ENCODE assay signal across 8 cellular contexts in the genomic region with DNA sequence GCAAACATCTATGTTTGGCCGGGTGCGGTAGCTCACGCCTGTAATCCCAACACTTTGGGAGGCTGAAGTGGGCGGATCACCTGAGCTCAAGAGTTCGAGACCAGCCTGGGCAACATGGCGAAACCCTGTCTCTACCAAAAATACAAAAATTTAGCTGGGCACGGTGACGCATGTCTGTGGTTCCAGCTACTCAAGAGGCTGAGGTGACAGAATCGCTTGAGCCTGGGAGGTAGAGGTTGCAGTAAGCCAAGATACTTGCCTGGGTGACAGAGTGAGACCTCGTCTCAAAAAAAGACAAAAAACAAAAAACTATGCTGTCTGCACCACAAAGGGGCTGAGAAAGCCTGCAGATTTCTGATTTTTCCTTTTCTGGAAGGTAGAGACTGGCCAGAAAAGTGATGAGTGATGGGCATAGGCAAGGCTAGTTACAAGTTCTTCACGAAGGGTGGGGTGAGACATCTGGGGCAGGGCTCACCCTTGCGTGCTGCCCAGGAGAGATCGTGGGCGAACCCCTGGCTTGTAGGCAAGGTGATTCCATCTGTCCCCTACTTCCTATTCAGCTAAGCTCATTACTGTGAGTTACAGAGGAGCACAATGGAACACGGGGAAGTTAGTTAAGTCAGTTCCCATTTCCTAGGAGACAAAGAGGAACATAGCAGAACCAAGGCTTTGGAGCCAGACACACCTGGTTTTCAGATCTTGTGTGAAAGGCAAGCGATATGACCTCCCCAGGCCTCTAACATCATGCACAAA. TPM values are rescaled to one million over a fixed set of nuclear protein-coding genes. Genes with fewer than 3 reads are reported as not detected.
DNase-seq lines count a peak whose midpoint lies in the region; ATAC-seq and TF ChIP-seq lines count a peak whose summit lies in the region.

No MANE protein-coding gene starts in this region.

- peaks cover 68% of the 10 kb centered on the region for H3K4me1 Mint-ChIP-seq in WTC11
- peaks cover 21% of the 10 kb centered on the region for H3K4me1 Mint-ChIP-seq in type B pancreatic cell (ENCODE audit: unreplicated experiment)

- peaks cover 7% of the 10 kb centered on the region for H3K4me1 ChIP-seq in right cardiac atrium (ENCODE audit: control insufficient read depth, insufficient read depth, low read length)
- H3K4me1 ChIP-seq in iPS-20b (ENCODE audit: insufficient read depth, low read length), result peaks cover 31% of the 10 kb centered on the region

- H3K4me3 Mint-ChIP-seq in WTC11 (peak overlapping the region; percentile 99), type B pancreatic cell (peak overlapping the region; percentile 89)

- POLR2A ChIA-PET in WTC11 (lab: Charles Lee), result interaction anchor here (1.5 to 1.7 kb wide), 2 partner anchors 11 to 30 kb away, joined by 4 to 5 read pairs; no protein-coding TSS in a partner anchor

- CTCF ChIA-PET in WTC11 (lab: Charles Lee), result interaction anchor here (5.1 kb wide), 1 partner anchor 118 kb away, joined by 30 read pairs; no protein-coding TSS in a partner anchor

- peak overlapping the region; percentile 7; the same call in 1 of the 2 replicates for H3K9ac ChIP-seq in iPS-20b (ENCODE audit: low read depth, low read length)

- DNase-seq in Right ventricle myocardium inferior (ENCODE audit: missing footprints) (peak; percentile 41), right cardiac atrium (no peak), WTC11 (ENCODE audit: low spot score) (no peak), type B pancreatic cell (ENCODE audit: extremely low spot score, unreplicated experiment) (no peak), sciatic nerve (ENCODE audit: low spot score) (no peak), NCI-H2081 treated with DMSO at 0.1 percent for 48 hours (lab: John Stamatoyannopoulos, UW) (no peak)

- no peak overlapping the region for H3K4me3 ChIP-seq in right cardiac atrium (ENCODE audit: low read length)
- H3K4me3 ChIP-seq in iPS-20b (ENCODE audit: low read length), result peak overlapping the region; percentile 48

- peaks cover 60% of the 10 kb centered on the region for H3K36me3 ChIP-seq in iPS-20b (ENCODE audit: insufficient read depth, low read depth, low read length)

- H3K27me3 ChIP-seq in right cardiac atrium (ENCODE audit: control insufficient read depth, insufficient read depth) (no peaks in the 10 kb centered on the region), iPS-20b (ENCODE audit: insufficient read depth, low read length) (no peaks in the 10 kb centered on the region)

- no peaks in the 10 kb centered on the region for H3K9me3 Mint-ChIP-seq in WTC11
- no peaks in the 10 kb centered on the region for H3K9me3 Mint-ChIP-seq in type B pancreatic cell

- WGBS in right cardiac atrium, result 84% methylated on average over 16 of the region's 16 CpGs

- H3K27me3 Mint-ChIP-seq in WTC11 (ENCODE audit: low read depth) (no peaks in the 10 kb centered on the region; the same call in 1 of the 2 replicates), type B pancreatic cell (no peaks in the 10 kb centered on the region)

- H3K36me3 Mint-ChIP-seq in WTC11 (peaks cover 61% of the 10 kb centered on the region), type B pancreatic cell (peaks cover 23% of the 10 kb centered on the region)

- ATAC-seq in Right ventricle myocardium inferior, result no peak
- no peak for ATAC-seq in right cardiac atrium
- no peak for ATAC-seq in WTC11
- no peak for ATAC-seq in sciatic nerve
- no peak for ATAC-seq in HG03196 (IDR thresholded peaks at IDR 0.05; ENCODE audit: unreplicated experiment)

- H3K27ac Mint-ChIP-seq in WTC11, result peak overlapping the region; percentile 89
- peak overlapping the region; percentile 86 for H3K27ac Mint-ChIP-seq in type B pancreatic cell

- TF ChIP-seq CTCF in WTC11 (IDR thresholded peaks at IDR 0.05) (no peak), type B pancreatic cell (conservative IDR thresholded peaks at IDR 0.05) (no peak)

- intact Hi-C loops in Right ventricle myocardium inferior (cut with DNase I) (loop anchor here (5.0 kb wide), 1 partner anchor 33 kb away; no protein-coding TSS in a partner anchor), right cardiac atrium (cut with DNase I) (no loop called here), sciatic nerve (cut with DNase I) (no loop called here)

- H3K9me3 ChIP-seq in right cardiac atrium (ENCODE audit: control insufficient read depth, low read length) (no peaks in the 10 kb centered on the region), iPS-20b (ENCODE audit: insufficient read depth, low read depth, low read length) (no peaks in the 10 kb centered on the region)

- H3K27ac ChIP-seq in right cardiac atrium (ENCODE audit: low read length) (no peak overlapping the region), iPS-20b (ENCODE audit: low read length) (no peak overlapping the region)

TF ChIP-seq in WTC11, 78 proteins besides CTCF, POLR2A, EP300 and RAD21 (continues in another document):
- TF ChIP-seq TP53 (CRISPR knock-in tag; IDR thresholded peaks at IDR 0.05), result no peak
- no peak for TF ChIP-seq GTF2I (CRISPR knock-in tag; conservative IDR thresholded peaks at IDR 0.05)
- no peak for TF ChIP-seq ZNF232 (CRISPR knock-in tag; IDR thresholded peaks at IDR 0.05)
- TF ChIP-seq GABPB1 (CRISPR knock-in tag; IDR thresholded peaks at IDR 0.05), result no peak
- TF ChIP-seq, protein P1, sequence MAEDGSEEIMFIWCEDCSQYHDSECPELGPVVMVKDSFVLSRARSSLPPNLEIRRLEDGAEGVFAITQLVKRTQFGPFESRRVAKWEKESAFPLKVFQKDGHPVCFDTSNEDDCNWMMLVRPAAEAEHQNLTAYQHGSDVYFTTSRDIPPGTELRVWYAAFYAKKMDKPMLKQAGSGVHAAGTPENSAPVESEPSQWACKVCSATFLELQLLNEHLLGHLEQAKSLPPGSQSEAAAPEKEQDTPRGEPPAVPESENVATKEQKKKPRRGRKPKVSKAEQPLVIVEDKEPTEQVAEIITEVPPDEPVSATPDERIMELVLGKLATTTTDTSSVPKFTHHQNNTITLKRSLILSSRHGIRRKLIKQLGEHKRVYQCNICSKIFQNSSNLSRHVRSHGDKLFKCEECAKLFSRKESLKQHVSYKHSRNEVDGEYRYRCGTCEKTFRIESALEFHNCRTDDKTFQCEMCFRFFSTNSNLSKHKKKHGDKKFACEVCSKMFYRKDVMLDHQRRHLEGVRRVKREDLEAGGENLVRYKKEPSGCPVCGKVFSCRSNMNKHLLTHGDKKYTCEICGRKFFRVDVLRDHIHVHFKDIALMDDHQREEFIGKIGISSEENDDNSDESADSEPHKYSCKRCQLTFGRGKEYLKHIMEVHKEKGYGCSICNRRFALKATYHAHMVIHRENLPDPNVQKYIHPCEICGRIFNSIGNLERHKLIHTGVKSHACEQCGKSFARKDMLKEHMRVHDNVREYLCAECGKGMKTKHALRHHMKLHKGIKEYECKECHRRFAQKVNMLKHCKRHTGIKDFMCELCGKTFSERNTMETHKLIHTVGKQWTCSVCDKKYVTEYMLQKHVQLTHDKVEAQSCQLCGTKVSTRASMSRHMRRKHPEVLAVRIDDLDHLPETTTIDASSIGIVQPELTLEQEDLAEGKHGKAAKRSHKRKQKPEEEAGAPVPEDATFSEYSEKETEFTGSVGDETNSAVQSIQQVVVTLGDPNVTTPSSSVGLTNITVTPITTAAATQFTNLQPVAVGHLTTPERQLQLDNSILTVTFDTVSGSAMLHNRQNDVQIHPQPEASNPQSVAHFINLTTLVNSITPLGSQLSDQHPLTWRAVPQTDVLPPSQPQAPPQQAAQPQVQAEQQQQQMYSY (CRISPR knock-in tag; IDR thresholded peaks at IDR 0.05), result no peak
- TF ChIP-seq, protein P2, sequence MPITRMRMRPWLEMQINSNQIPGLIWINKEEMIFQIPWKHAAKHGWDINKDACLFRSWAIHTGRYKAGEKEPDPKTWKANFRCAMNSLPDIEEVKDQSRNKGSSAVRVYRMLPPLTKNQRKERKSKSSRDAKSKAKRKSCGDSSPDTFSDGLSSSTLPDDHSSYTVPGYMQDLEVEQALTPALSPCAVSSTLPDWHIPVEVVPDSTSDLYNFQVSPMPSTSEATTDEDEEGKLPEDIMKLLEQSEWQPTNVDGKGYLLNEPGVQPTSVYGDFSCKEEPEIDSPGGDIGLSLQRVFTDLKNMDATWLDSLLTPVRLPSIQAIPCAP (CRISPR knock-in tag; IDR thresholded peaks at IDR 0.05), result no peak
- TF ChIP-seq, protein P3, sequence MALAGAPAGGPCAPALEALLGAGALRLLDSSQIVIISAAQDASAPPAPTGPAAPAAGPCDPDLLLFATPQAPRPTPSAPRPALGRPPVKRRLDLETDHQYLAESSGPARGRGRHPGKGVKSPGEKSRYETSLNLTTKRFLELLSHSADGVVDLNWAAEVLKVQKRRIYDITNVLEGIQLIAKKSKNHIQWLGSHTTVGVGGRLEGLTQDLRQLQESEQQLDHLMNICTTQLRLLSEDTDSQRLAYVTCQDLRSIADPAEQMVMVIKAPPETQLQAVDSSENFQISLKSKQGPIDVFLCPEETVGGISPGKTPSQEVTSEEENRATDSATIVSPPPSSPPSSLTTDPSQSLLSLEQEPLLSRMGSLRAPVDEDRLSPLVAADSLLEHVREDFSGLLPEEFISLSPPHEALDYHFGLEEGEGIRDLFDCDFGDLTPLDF (CRISPR knock-in tag; IDR thresholded peaks at IDR 0.05), result no peak
- no peak for TF ChIP-seq FOXK1 (CRISPR knock-in tag; IDR thresholded peaks at IDR 0.05)
- TF ChIP-seq USF2 (CRISPR knock-in tag; IDR thresholded peaks at IDR 0.05), result no peak

RNA-seq across cellular contexts. Expression of gene SLC2A1, which starts 3.2 kb away (rescaled TPM):
- total RNA-seq in Right ventricle myocardium inferior (46.4 TPM), right cardiac atrium (10 to 100 TPM in 3 of 4 donors, 1 to 10 TPM in 1; 8.1 to 25.7 (median 15.2) TPM), WTC11 (2021) (215 to 415 TPM (median 396 TPM) in 3 replicates), type B pancreatic cell (ENCODE audit: low replicate concordance) (192 and 706 TPM in 2 replicates), sciatic nerve (968 TPM)
- 9.1 TPM for polyA plus RNA-seq in right cardiac atrium
